8 cellular contexts compared by ENCODE assay signal in the genomic region with DNA sequence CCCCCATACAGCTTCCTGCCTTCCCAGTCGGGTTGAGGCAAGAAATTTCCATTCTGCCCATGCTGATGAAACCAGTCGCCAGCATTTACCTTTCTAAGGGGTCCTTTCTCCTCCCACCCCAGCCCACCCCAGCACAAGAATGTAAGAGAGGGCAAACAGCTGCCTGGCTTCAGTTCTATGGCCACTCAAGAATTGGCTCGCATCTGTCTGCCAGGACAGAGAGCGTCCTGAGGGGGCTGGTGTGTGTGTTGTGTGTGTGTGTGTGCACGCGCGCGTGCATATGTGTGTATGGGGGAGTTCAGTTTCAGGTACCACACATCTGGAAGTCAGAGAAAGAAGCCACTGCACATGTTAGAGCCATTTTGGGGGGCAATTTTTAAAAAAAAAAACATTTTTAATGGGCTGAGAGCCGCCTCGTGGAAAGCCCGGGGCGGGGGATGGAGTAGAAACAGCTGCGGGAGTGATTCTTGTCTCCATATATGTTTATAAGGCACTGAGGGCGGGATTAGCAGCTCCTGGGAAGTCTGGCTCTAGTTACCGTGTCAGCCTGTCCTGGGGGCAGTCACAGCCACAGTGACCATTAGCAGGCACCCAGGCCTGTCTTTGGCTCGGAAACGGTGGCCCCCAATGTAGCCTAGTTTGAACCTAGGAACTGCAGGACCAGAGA. TPM values are rescaled to one million over a fixed set of nuclear protein-coding genes. Genes with fewer than 3 reads are reported as not detected.
DNase-seq lines count a peak whose midpoint lies in the region; ATAC-seq and TF ChIP-seq lines count a peak whose summit lies in the region.

A gene (plus strand): TSS at position 561 of the 667 bp plus-strand sequence. CDS start 2,124 bp downstream, outside the sequence.

- H3K27ac ChIP-seq in foreskin keratinocyte: no peak within 1 kb of the TSS

- no peak for TF ChIP-seq CTCF in foreskin keratinocyte (conservative IDR thresholded peaks at IDR 0.05)
- no peak for TF ChIP-seq CTCF in retinal pigment epithelial cell (conservative IDR thresholded peaks at IDR 0.05; ENCODE audit: low read depth, low read length)
- TF ChIP-seq CTCF in GM20000 (IDR thresholded peaks at IDR 0.05; ENCODE audit: extremely low read depth, missing control alignments): no peak
- no peak for TF ChIP-seq CTCF in mucosa of descending colon (IDR thresholded peaks at IDR 0.05)

- peak within 1 kb of the TSS; percentile 47 for H3K4me3 ChIP-seq in retinal pigment epithelial cell (ENCODE audit: low read length)
- H3K4me3 ChIP-seq in mucosa of descending colon: no peak within 1 kb of the TSS

- peaks cover 30% of the 10 kb centered on the region for H3K27me3 ChIP-seq in foreskin keratinocyte

- in situ Hi-C loops in G401 (cut with HindIII; ENCODE audit: low sequenced_read_pairs): loop anchor here (25.0 kb wide), 1 partner anchor 158 kb away; no protein-coding TSS in a partner anchor

- intact Hi-C loops in mucosa of descending colon (cut with DNase I, micrococcal nuclease): no loop called here

- DNase-seq in G401 (ENCODE audit: low spot score): no peak
- no peak for DNase-seq in RPMI7951 (ENCODE audit: low read depth)
- no peak for DNase-seq in foreskin keratinocyte
- DNase-seq in retinal pigment epithelial cell (ENCODE audit: low read depth): no peak
- DNase-seq in GM20000 (ENCODE audit: low spot score): no peak
- no peak for DNase-seq in activated CD8-positive, alpha-beta memory T cell treated with anti-CD3 and anti-CD28 coated beads, Interleukin-2, amount 50 U/mL, for 4 hours
- no peak for DNase-seq in mucosa of descending colon

- H3K36me3 ChIP-seq in mucosa of descending colon (ENCODE audit: low read depth): no peaks in the 10 kb centered on the region

- no peaks in the 10 kb centered on the region for H3K9me3 ChIP-seq in mucosa of descending colon

- ATAC-seq in foreskin keratinocyte (no peak), GM21619 (IDR thresholded peaks at IDR 0.05; ENCODE audit: unreplicated experiment) (no peak), mucosa of descending colon (no peak)

- H3K4me1 ChIP-seq in foreskin keratinocyte (no peaks in the 10 kb centered on the region), mucosa of descending colon (ENCODE audit: low read depth) (peaks cover 13% of the 10 kb centered on the region)

RNA-seq across cellular contexts. Expression of the gene that starts here (rescaled TPM):
- total RNA-seq in G401 (2014; rRNA removed; shearing (Covaris generic)): 8.0 and 13.5 TPM in 2 replicates
- 42.9 and 57.9 TPM in 2 replicates for total RNA-seq in RPMI7951 (2014; rRNA removed; shearing (Covaris generic))
- total RNA-seq in foreskin keratinocyte: 19.9 and 23.8 TPM in 2 replicates
- polyA plus RNA-seq in foreskin keratinocyte: 19.2 and 23.6 TPM in 2 replicates
- 10 to 100 TPM in 1 of 3 donors, 1 to 10 TPM in 2; 2.7 to 10.8 (median 4.7) TPM for total RNA-seq in mucosa of descending colon
